In the genomic region with DNA sequence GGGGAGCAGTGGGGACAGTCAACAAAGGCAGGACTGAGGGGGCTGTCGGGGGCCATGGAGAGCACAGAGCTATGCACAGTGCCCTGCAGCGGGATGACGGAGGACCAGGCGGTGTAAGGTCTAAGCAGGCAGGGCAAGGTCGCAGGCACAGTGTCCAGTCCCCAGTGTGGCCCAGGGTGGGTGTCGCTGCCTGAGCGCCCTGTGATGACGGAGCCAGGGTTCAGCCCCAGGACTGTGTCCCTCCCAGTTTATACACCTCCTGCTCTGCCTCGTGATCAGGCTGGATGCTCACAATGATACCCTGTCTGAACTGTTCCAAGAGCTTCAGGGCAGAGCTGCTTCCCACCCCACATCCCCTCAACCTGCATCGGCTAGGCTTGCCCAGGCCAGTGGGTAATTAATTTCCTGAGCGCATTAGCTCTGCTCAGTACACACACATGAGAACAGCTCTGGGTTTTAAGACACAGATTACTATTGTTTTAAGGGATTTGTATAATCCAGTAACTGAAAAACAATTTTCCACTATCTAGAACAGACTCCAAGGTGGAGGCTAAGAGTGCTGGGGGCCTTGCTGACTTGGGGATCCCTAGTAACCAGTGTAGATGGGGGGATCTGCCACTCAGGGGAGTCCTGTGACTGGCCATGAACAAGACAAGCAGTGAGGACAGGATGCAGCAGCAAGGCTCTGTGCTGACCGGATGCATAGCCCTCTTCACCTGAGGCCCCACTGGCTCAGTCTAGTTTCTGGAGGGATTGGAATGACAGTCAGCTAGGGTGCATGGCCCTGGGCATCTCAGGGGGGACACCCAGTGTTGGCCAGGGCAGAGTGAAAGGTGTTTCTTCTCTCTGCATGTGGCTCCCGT, we compare ENCODE assay signal across 1 cellular context.
A peak's percentile ranks its signal among the peaks of the same experiment; 100 is the strongest.
TF ChIP-seq lines count a peak whose summit lies in the region.

No MANE protein-coding gene starts in this region.

TF ChIP-seq in K562, 482 proteins besides CTCF, POLR2A, EP300 and RAD21:
- TF ChIP-seq RFX7 (CRISPR knock-in tag; IDR thresholded peaks at IDR 0.05): no peak
- TF ChIP-seq, protein P1, sequence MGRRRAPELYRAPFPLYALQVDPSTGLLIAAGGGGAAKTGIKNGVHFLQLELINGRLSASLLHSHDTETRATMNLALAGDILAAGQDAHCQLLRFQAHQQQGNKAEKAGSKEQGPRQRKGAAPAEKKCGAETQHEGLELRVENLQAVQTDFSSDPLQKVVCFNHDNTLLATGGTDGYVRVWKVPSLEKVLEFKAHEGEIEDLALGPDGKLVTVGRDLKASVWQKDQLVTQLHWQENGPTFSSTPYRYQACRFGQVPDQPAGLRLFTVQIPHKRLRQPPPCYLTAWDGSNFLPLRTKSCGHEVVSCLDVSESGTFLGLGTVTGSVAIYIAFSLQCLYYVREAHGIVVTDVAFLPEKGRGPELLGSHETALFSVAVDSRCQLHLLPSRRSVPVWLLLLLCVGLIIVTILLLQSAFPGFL (CRISPR knock-in tag; IDR thresholded peaks at IDR 0.05): no peak
- no peak for TF ChIP-seq STAG1 (CRISPR knock-in tag; IDR thresholded peaks at IDR 0.05; ENCODE audit: borderline replicate concordance)
- TF ChIP-seq, protein P2, sequence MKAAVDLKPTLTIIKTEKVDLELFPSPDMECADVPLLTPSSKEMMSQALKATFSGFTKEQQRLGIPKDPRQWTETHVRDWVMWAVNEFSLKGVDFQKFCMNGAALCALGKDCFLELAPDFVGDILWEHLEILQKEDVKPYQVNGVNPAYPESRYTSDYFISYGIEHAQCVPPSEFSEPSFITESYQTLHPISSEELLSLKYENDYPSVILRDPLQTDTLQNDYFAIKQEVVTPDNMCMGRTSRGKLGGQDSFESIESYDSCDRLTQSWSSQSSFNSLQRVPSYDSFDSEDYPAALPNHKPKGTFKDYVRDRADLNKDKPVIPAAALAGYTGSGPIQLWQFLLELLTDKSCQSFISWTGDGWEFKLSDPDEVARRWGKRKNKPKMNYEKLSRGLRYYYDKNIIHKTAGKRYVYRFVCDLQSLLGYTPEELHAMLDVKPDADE (conservative IDR thresholded peaks at IDR 0.05; ENCODE audit: control insufficient read depth, low read depth, low read length): no peak
- 0 out of 2 replicates have a peak, but pooled peaks have one; percentile 35 for TF ChIP-seq KLF13 (tag; IDR thresholded peaks at IDR 0.05; ENCODE audit: borderline replicate concordance, low read depth)
- no peak for TF ChIP-seq PURB (CRISPR knock-in tag; IDR thresholded peaks at IDR 0.05; ENCODE audit: low read depth)
- 0 out of 2 replicates have a peak, but pooled peaks have one; percentile 13 for TF ChIP-seq TCF7L2 (IDR thresholded peaks at IDR 0.05; ENCODE audit: low read depth, low read length)
- 0 out of 2 replicates have a peak, but pooled peaks have one; percentile 8 for TF ChIP-seq BHLHE40 (IDR thresholded peaks at IDR 0.05; ENCODE audit: low read length)
- TF ChIP-seq GATA2 (CRISPR knock-in tag; IDR thresholded peaks at IDR 0.05): no peak
- TF ChIP-seq PRMT5 (CRISPR knock-in tag; IDR thresholded peaks at IDR 0.05): peak; percentile 16; the same call in 1 of the 2 replicates
- TF ChIP-seq SMC3 (conservative IDR thresholded peaks at IDR 0.05; ENCODE audit: insufficient read depth, low read depth, low read length): 0 out of 2 replicates have a peak, but pooled peaks have one; percentile 18
- peak; percentile 85 for TF ChIP-seq CREM (IDR thresholded peaks at IDR 0.05; ENCODE audit: low read depth)
- no peak for TF ChIP-seq PPARD (CRISPR knock-in tag; IDR thresholded peaks at IDR 0.05)
- TF ChIP-seq CHD2 (IDR thresholded peaks at IDR 0.05; ENCODE audit: low read depth, low read length): no peak
- no peak for TF ChIP-seq DIDO1 (tag; IDR thresholded peaks at IDR 0.05; ENCODE audit: low read depth)
- no peak for TF ChIP-seq JUND (IDR thresholded peaks at IDR 0.05; ENCODE audit: borderline replicate concordance, low read depth, low read length)
- no peak for TF ChIP-seq JUND (tag; IDR thresholded peaks at IDR 0.05; ENCODE audit: borderline replicate concordance, low read depth, low read length)
- TF ChIP-seq, protein P3, sequence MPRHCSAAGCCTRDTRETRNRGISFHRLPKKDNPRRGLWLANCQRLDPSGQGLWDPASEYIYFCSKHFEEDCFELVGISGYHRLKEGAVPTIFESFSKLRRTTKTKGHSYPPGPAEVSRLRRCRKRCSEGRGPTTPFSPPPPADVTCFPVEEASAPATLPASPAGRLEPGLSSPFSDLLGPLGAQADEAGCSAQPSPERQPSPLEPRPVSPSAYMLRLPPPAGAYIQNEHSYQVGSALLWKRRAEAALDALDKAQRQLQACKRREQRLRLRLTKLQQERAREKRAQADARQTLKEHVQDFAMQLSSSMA (CRISPR knock-in tag; IDR thresholded peaks at IDR 0.05): no peak
- TF ChIP-seq, protein P4, sequence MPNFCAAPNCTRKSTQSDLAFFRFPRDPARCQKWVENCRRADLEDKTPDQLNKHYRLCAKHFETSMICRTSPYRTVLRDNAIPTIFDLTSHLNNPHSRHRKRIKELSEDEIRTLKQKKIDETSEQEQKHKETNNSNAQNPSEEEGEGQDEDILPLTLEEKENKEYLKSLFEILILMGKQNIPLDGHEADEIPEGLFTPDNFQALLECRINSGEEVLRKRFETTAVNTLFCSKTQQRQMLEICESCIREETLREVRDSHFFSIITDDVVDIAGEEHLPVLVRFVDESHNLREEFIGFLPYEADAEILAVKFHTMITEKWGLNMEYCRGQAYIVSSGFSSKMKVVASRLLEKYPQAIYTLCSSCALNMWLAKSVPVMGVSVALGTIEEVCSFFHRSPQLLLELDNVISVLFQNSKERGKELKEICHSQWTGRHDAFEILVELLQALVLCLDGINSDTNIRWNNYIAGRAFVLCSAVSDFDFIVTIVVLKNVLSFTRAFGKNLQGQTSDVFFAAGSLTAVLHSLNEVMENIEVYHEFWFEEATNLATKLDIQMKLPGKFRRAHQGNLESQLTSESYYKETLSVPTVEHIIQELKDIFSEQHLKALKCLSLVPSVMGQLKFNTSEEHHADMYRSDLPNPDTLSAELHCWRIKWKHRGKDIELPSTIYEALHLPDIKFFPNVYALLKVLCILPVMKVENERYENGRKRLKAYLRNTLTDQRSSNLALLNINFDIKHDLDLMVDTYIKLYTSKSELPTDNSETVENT (CRISPR knock-in tag; IDR thresholded peaks at IDR 0.05): peak; percentile 96
- TF ChIP-seq TBL1XR1 (IDR thresholded peaks at IDR 0.05; ENCODE audit: low read length in 2 of 2): 0 out of 4 replicates have a peak, but pooled peaks of 1 of the 2 experiments have one; percentile 35
- TF ChIP-seq MEF2A (IDR thresholded peaks at IDR 0.05; ENCODE audit: control insufficient read depth, low read depth, low read length): no peak
- peak; percentile 15; the same call in 1 of the 2 replicates for TF ChIP-seq KDM2B (CRISPR knock-in tag; IDR thresholded peaks at IDR 0.05)
- TF ChIP-seq ZNF551 (CRISPR knock-in tag; IDR thresholded peaks at IDR 0.05): no peak
- no peak for TF ChIP-seq ZBTB17 (CRISPR knock-in tag; IDR thresholded peaks at IDR 0.05)
- TF ChIP-seq MCM5 (IDR thresholded peaks at IDR 0.05; ENCODE audit: low read depth): peak; percentile 72; the same call in 1 of the 2 replicates
- peak in 1 of 2 experiments; percentile 30; a peak in 1 of 4 replicates for TF ChIP-seq SIX5 (IDR thresholded peaks at IDR 0.05; ENCODE audit: borderline replicate concordance in 1 of 2, insufficient read depth in 1 of 2, low read depth in 1 of 2, low read length in 2 of 2)
- peak; percentile 29; the same call in 1 of the 2 replicates for TF ChIP-seq ATF1 (CRISPR knock-in tag; IDR thresholded peaks at IDR 0.05)
- no peak for TF ChIP-seq ATF1 (tag; IDR thresholded peaks at IDR 0.05)
- TF ChIP-seq, protein P5, sequence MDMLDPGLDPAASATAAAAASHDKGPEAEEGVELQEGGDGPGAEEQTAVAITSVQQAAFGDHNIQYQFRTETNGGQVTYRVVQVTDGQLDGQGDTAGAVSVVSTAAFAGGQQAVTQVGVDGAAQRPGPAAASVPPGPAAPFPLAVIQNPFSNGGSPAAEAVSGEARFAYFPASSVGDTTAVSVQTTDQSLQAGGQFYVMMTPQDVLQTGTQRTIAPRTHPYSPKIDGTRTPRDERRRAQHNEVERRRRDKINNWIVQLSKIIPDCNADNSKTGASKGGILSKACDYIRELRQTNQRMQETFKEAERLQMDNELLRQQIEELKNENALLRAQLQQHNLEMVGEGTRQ (CRISPR knock-in tag; IDR thresholded peaks at IDR 0.05): peak; percentile 7; the same call in 1 of the 2 replicates
- TF ChIP-seq, protein P6, sequence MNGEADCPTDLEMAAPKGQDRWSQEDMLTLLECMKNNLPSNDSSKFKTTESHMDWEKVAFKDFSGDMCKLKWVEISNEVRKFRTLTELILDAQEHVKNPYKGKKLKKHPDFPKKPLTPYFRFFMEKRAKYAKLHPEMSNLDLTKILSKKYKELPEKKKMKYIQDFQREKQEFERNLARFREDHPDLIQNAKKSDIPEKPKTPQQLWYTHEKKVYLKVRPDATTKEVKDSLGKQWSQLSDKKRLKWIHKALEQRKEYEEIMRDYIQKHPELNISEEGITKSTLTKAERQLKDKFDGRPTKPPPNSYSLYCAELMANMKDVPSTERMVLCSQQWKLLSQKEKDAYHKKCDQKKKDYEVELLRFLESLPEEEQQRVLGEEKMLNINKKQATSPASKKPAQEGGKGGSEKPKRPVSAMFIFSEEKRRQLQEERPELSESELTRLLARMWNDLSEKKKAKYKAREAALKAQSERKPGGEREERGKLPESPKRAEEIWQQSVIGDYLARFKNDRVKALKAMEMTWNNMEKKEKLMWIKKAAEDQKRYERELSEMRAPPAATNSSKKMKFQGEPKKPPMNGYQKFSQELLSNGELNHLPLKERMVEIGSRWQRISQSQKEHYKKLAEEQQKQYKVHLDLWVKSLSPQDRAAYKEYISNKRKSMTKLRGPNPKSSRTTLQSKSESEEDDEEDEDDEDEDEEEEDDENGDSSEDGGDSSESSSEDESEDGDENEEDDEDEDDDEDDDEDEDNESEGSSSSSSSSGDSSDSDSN (IDR thresholded peaks at IDR 0.05; ENCODE audit: borderline replicate concordance in 1 of 2, low read depth in 2 of 2, low read length in 2 of 2): 0 out of 4 replicates have a peak, but pooled peaks have one; percentile 33 to 50
- 0 out of 2 replicates have a peak, but pooled peaks have one; percentile 40 for TF ChIP-seq ZBTB7A (IDR thresholded peaks at IDR 0.05; ENCODE audit: borderline replicate concordance, control insufficient read depth, low read depth, low read length)
- TF ChIP-seq SP1 (CRISPR knock-in tag; IDR thresholded peaks at IDR 0.05): no peak
- TF ChIP-seq, protein P7, sequence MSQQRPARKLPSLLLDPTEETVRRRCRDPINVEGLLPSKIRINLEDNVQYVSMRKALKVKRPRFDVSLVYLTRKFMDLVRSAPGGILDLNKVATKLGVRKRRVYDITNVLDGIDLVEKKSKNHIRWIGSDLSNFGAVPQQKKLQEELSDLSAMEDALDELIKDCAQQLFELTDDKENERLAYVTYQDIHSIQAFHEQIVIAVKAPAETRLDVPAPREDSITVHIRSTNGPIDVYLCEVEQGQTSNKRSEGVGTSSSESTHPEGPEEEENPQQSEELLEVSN (IDR thresholded peaks at IDR 0.05; ENCODE audit: borderline replicate concordance in 1 of 2, extremely low read depth in 1 of 2, insufficient read depth in 1 of 2, insufficient read length in 1 of 2, low read depth in 1 of 2, low read length in 1 of 2, poor library complexity in 1 of 2, severe bottlenecking in 1 of 2): peak in 1 of 2 experiments; percentile 15
- TF ChIP-seq RB1 (IDR thresholded peaks at IDR 0.05; ENCODE audit: low read depth): 0 out of 2 replicates have a peak, but pooled peaks have one; percentile 11
- TF ChIP-seq NFE2 (IDR thresholded peaks at IDR 0.05; ENCODE audit: low read depth): no peak
- TF ChIP-seq CREB1 (IDR thresholded peaks at IDR 0.05): peak; percentile 74; the same call in 1 of the 2 replicates
- TF ChIP-seq CREB1 (CRISPR knock-in tag; IDR thresholded peaks at IDR 0.05): no peak
- TF ChIP-seq MCM7 (IDR thresholded peaks at IDR 0.05): peak in 1 of 2 experiments; percentile 2; a peak in 1 of 4 replicates
- TF ChIP-seq KAT8 (IDR thresholded peaks at IDR 0.05; ENCODE audit: low read depth): no peak
